12 cellular contexts compared by ENCODE assay signal in genomic region chr2:240564191-240564570, GRCh38. TPM values are rescaled to one million over a fixed set of nuclear protein-coding genes. Genes with fewer than 3 reads are reported as not detected.
DNase-seq lines count a peak whose midpoint lies in the region; ATAC-seq and TF ChIP-seq lines count a peak whose summit lies in the region.
"Had no signal": no experiment of that assay in that cellular context is flagged by ENCODE, and none has a peak within 500 bp of the region (broad histone marks: within the 10 kb centered on the region; RNA-seq: fewer than 3 reads in every experiment).

No MANE protein-coding gene starts in this region.

- peak overlapping the region; percentile 94 for H3K4me3 Mint-ChIP-seq in T-helper 1 cell treated with Interleukin-12 subunit alpha and Interleukin-12 subunit beta and Interleukin-4 antibody, amounts not matched to agents 30 μg/mL and 1 μg/mL, for 36 hours
- H3K4me3 Mint-ChIP-seq in dendritic cell treated with granulocyte-macrophage colony-stimulating factor and Interleukin-4, amounts not matched to agents 40 ng/mL and 50 ng/mL, for 4 days: no peak overlapping the region

- no peak overlapping the region for H3K4me3 ChIP-seq in Peyer's patch
- H3K4me3 ChIP-seq in skin epidermis: no peak overlapping the region
- H3K4me3 ChIP-seq: tibial artery had no signal

- H3K9me3 Mint-ChIP-seq in T-helper 1 cell treated with Interleukin-12 subunit alpha and Interleukin-12 subunit beta and Interleukin-4 antibody, amounts not matched to agents 30 μg/mL and 1 μg/mL, for 36 hours: no peaks in the 10 kb centered on the region
- H3K9me3 Mint-ChIP-seq in dendritic cell treated with granulocyte-macrophage colony-stimulating factor and Interleukin-4, amounts not matched to agents 40 ng/mL and 50 ng/mL, for 4 days: no peaks in the 10 kb centered on the region

- no peak for TF ChIP-seq POLR2A in Peyer's patch (IDR thresholded peaks at IDR 0.05)

- H3K27me3 ChIP-seq in Peyer's patch: no peaks in the 10 kb centered on the region
- H3K27me3 ChIP-seq: tibial artery had no signal

- no peak for TF ChIP-seq CTCF in Peyer's patch (IDR thresholded peaks at IDR 0.05)

- intact Hi-C loops in dendritic cell treated with granulocyte-macrophage colony-stimulating factor and Interleukin-4, amounts not matched to agents 40 ng/mL and 50 ng/mL, for 4 days (cut with micrococcal nuclease): loop anchor here (10.0 kb wide), 1 partner anchor 1051 kb away; no protein-coding TSS in a partner anchor
- intact Hi-C loops in sciatic nerve (cut with DNase I): no loop called here

- H3K9me3 ChIP-seq in Peyer's patch: no peaks in the 10 kb centered on the region
- H3K9me3 ChIP-seq: tibial artery had no signal

- peaks cover 0 to 57% (median 46%) of the 10 kb centered on the region in 4 donors for H3K4me1 ChIP-seq in Peyer's patch

- peaks cover 56% of the 10 kb centered on the region for H3K4me1 Mint-ChIP-seq in T-helper 1 cell treated with Interleukin-12 subunit alpha and Interleukin-12 subunit beta and Interleukin-4 antibody, amounts not matched to agents 30 μg/mL and 1 μg/mL, for 36 hours (ENCODE audit: low read depth)
- peaks cover 72% of the 10 kb centered on the region for H3K4me1 Mint-ChIP-seq in dendritic cell treated with granulocyte-macrophage colony-stimulating factor and Interleukin-4, amounts not matched to agents 40 ng/mL and 50 ng/mL, for 4 days (ENCODE audit: low read depth)

- ATAC-seq in GM19467 (IDR thresholded peaks at IDR 0.05; ENCODE audit: unreplicated experiment): no peak
- no peak for ATAC-seq in sciatic nerve
- ATAC-seq: Panc1 had no signal

- H3K27me3 Mint-ChIP-seq in T-helper 1 cell treated with Interleukin-12 subunit alpha and Interleukin-12 subunit beta and Interleukin-4 antibody, amounts not matched to agents 30 μg/mL and 1 μg/mL, for 36 hours (ENCODE audit: low read depth): no peaks in the 10 kb centered on the region
- no peaks in the 10 kb centered on the region for H3K27me3 Mint-ChIP-seq in dendritic cell treated with granulocyte-macrophage colony-stimulating factor and Interleukin-4, amounts not matched to agents 40 ng/mL and 50 ng/mL, for 4 days

- DNase-seq in T-helper 1 cell (no peak), Peyer's patch (peak in 2 of 3 donors; percentile 12 to 41), COR-L47 (lab: John Stamatoyannopoulos, UW) (no peak), sciatic nerve (ENCODE audit: low spot score) (no peak)
- DNase-seq: 8988T; activated CD4-positive, CD25-positive, alpha-beta regulatory T cell had no signal

- H3K27ac ChIP-seq in Peyer's patch (peak overlapping the region in 2 of 4 donors; percentile 95 to 99), skin epidermis (peak overlapping the region in 12 of 21 experiments; percentile 30 to 95 (median 88))
- H3K27ac ChIP-seq: tibial artery had no signal

- peak overlapping the region; percentile 99 for H3K27ac Mint-ChIP-seq in T-helper 1 cell treated with Interleukin-12 subunit alpha and Interleukin-12 subunit beta and Interleukin-4 antibody, amounts not matched to agents 30 μg/mL and 1 μg/mL, for 36 hours
- H3K27ac Mint-ChIP-seq in dendritic cell treated with granulocyte-macrophage colony-stimulating factor and Interleukin-4, amounts not matched to agents 40 ng/mL and 50 ng/mL, for 4 days: peak overlapping the region; percentile 88

- peaks cover 32% of the 10 kb centered on the region for H3K36me3 Mint-ChIP-seq in T-helper 1 cell treated with Interleukin-12 subunit alpha and Interleukin-12 subunit beta and Interleukin-4 antibody, amounts not matched to agents 30 μg/mL and 1 μg/mL, for 36 hours (ENCODE audit: low read depth)
- H3K36me3 Mint-ChIP-seq in dendritic cell treated with granulocyte-macrophage colony-stimulating factor and Interleukin-4, amounts not matched to agents 40 ng/mL and 50 ng/mL, for 4 days (ENCODE audit: low read depth): peaks cover 42% of the 10 kb centered on the region

- no peaks in the 10 kb centered on the region for H3K36me3 ChIP-seq in Peyer's patch

RNA-seq across cellular contexts. Expression of gene DUSP28, which starts 4.0 kb away (rescaled TPM):
- total RNA-seq in Peyer's patch (10 to 100 TPM in 1 of 4 donors, 1 to 10 TPM in 3; 4.2 to 10.1 (median 7.1) TPM), sciatic nerve (4.5 TPM)

RNA-seq across cellular contexts. Expression of gene RNPEPL1, which starts 4.1 kb away (rescaled TPM):
- total RNA-seq in Peyer's patch (100 to 1,000 TPM in 3 of 4 donors, 10 to 100 TPM in 1; 85.0 to 175 (median 154) TPM), sciatic nerve (38.8 TPM)

RNA-seq across cellular contexts. Expression of gene ANKMY1, which starts 6.4 kb away (rescaled TPM):
- 10 to 100 TPM; 27.8 to 89.1 (median 40.1) TPM for total RNA-seq in Peyer's patch
- 30.7 TPM for total RNA-seq in sciatic nerve

RNA-seq across cellular contexts. Expression of gene CAPN10, which starts 22.4 kb away (rescaled TPM):
- total RNA-seq in Peyer's patch: 10 to 100 TPM; 48.3 to 96.4 (median 78.9) TPM
- total RNA-seq in sciatic nerve: 37.2 TPM

Comparison
In these comparisons a context has a peak if more than half of its experiments do, and no peak if none do; other contexts are left out.
1. DNase-seq: peak in Peyer's patch (2 of 3); none in T-helper 1 cell (0 of 5), COR-L47 (single experiment) and sciatic nerve (single experiment).